ENCODE assay signal across 17 cellular contexts in genomic region chr5:179414459-179415215, GRCh38.
"Had no signal": no experiment of that assay in that cellular context is flagged by ENCODE, and none has a peak within 500 bp of the region (broad histone marks: within the 10 kb centered on the region; RNA-seq: fewer than 3 reads in every experiment).

No MANE protein-coding gene starts in this region.

- H3K9me3 Mint-ChIP-seq: stimulated activated effector memory CD8-positive, alpha-beta T cell treated with anti-CD3 and anti-CD28 coated beads, Interleukin-12 subunit alpha, Interleukin-12 subunit beta, amount 100 ng/mL, for 72 hours had no signal

- H3K4me3 ChIP-seq: gastrocnemius medialis, heart right ventricle, left ventricle myocardium inferior, SJCRH30, thoracic aorta had no signal

- H3K4me3 Mint-ChIP-seq: stimulated activated effector memory CD8-positive, alpha-beta T cell treated with anti-CD3 and anti-CD28 coated beads, Interleukin-12 subunit alpha, Interleukin-12 subunit beta, amount 100 ng/mL, for 72 hours had no signal

- H3K27ac ChIP-seq: brain microvascular endothelial cell, epithelial cell of prostate, gastrocnemius medialis, heart right ventricle, left ventricle myocardium inferior, parathyroid adenoma, SJCRH30, thoracic aorta had no signal

- H3K4me1 ChIP-seq: gastrocnemius medialis, heart right ventricle, left ventricle myocardium inferior, parathyroid adenoma, SJCRH30 had no signal

- ATAC-seq: gastrocnemius medialis; stimulated activated effector memory CD8-positive, alpha-beta T cell treated with anti-CD3 and anti-CD28 coated beads, Interleukin-12 subunit alpha, Interleukin-12 subunit beta, amount 100 ng/mL, for 72 hours had no signal

- H3K79me2 ChIP-seq: parathyroid adenoma had no signal

- H3K9me3 ChIP-seq: gastrocnemius medialis, heart right ventricle, left ventricle myocardium inferior, SJCRH30, thoracic aorta had no signal

- H3K27ac Mint-ChIP-seq: stimulated activated effector memory CD8-positive, alpha-beta T cell treated with anti-CD3 and anti-CD28 coated beads, Interleukin-12 subunit alpha, Interleukin-12 subunit beta, amount 100 ng/mL, for 72 hours had no signal

- H3K36me3 Mint-ChIP-seq: stimulated activated effector memory CD8-positive, alpha-beta T cell treated with anti-CD3 and anti-CD28 coated beads, Interleukin-12 subunit alpha, Interleukin-12 subunit beta, amount 100 ng/mL, for 72 hours had no signal

- H3K9ac ChIP-seq: parathyroid adenoma had no signal

- FAIRE-seq: islet of Langerhans had no signal

- DNase-seq: activated CD4-positive, CD25-positive, alpha-beta regulatory T cell treated with anti-CD3 and anti-CD28 coated beads, Interleukin-2, amount 50 U/mL, for 72 hours; activated naive CD4-positive, alpha-beta T cell treated with Interleukin-2 at 50 U/mL for 16 hours; anterior cingulate cortex; brain microvascular endothelial cell; gastrocnemius medialis; heart right ventricle; left ventricle myocardium inferior; mesenchymal stem cell; SJCRH30; stimulated activated CD4-positive, alpha-beta T cell treated with anti-CD3 and anti-CD28 coated beads, Interleukin-12 subunit alpha, Interleukin-12 subunit beta, amount 100 ng/mL, for 4 hours; stimulated activated CD4-positive, alpha-beta T cell treated with anti-CD3 and anti-CD28 coated beads, Interleukin-2, amount 100 ng/mL, for 24 hours; T-helper 1 cell had no signal

- H3K36me3 ChIP-seq: brain microvascular endothelial cell, gastrocnemius medialis, heart right ventricle, left ventricle myocardium inferior, SJCRH30, thoracic aorta had no signal

- H2AFZ ChIP-seq: parathyroid adenoma had no signal

- H3K27me3 ChIP-seq: brain microvascular endothelial cell, SJCRH30 had no signal
